In genomic region chr2:205719864-205720263, GRCh38 we compare ENCODE assay signal across 1 cellular context.
TF ChIP-seq lines count a peak whose summit lies in the region.

No MANE protein-coding gene starts in this region.

TF ChIP-seq in GM23338, 12 proteins besides CTCF, POLR2A, EP300 and RAD21:
- TF ChIP-seq ZNF462 (CRISPR knock-in tag; IDR thresholded peaks at IDR 0.05) (no peak), NANOG (IDR thresholded peaks at IDR 0.05; ENCODE audit: borderline replicate concordance) (no peak), REST (IDR thresholded peaks at IDR 0.05; ENCODE audit: unreplicated experiment) (no peak), ZNF331 (CRISPR knock-in tag; IDR thresholded peaks at IDR 0.05; ENCODE audit: low read depth) (no peak), ETS1 (IDR thresholded peaks at IDR 0.05) (no peak), POLR2AphosphoS5 (IDR thresholded peaks at IDR 0.05; ENCODE audit: low read depth) (no peak), EZH2 (IDR thresholded peaks at IDR 0.05; ENCODE audit: low read depth, unreplicated experiment) (no peak), EZH2phosphoT487 (IDR thresholded peaks at IDR 0.05; ENCODE audit: unreplicated experiment) (no peak)
TF ChIP-seq in GM23338: peak in this region for 0.
